In genomic region chr12:124682425-124683329, GRCh38 we compare ENCODE assay signal across 14 cellular contexts.
DNase-seq lines count a peak whose midpoint lies in the region; ATAC-seq, FAIRE-seq and TF ChIP-seq lines count a peak whose summit lies in the region.
"Had no signal": no experiment of that assay in that cellular context is flagged by ENCODE, and none has a peak within 500 bp of the region (broad histone marks: within the 10 kb centered on the region; RNA-seq: fewer than 3 reads in every experiment).

No MANE protein-coding gene starts in this region.

- intact Hi-C loops in upper lobe of right lung (cut with DNase I) (no loop called here), natural killer cell (cut with micrococcal nuclease) (no loop called here)
- intact Hi-C loops in activated CD4-positive, alpha-beta T cell treated with anti-CD3 and anti-CD28 coated beads for 36 hours (cut with DNase I, micrococcal nuclease) = no loop called here

- no peak for FAIRE-seq in H1 (lab: Jason Lieb, UNC)

- peak overlapping the region; percentile 68; the same call in 1 of the 2 replicates for H2BK12ac ChIP-seq in H1 (ENCODE audit: low read depth, low read length)

- H2BK15ac ChIP-seq in H1 (ENCODE audit: low read length) = 0 out of 2 replicates have a peak overlapping the region, but pooled peaks have one; percentile 46

- H2AFZ ChIP-seq in H1 (ENCODE audit: low read length) = no peak overlapping the region

- peaks cover 0 to 3% (median 2%) of the 10 kb centered on the region in 4 experiments; a peak in 3 of 7 replicates for H3K4me1 ChIP-seq in H1 (replicated peaks in 1 of 4; ENCODE audit: control insufficient read depth in 3 of 4, insufficient read depth in 4 of 4, low read length in 3 of 4)
- peaks cover 20 to 65% of the 10 kb centered on the region in 2 donors for H3K4me1 ChIP-seq in muscle layer of duodenum (ENCODE audit: control insufficient read depth in 1 of 2, insufficient read depth in 2 of 2, low read length in 2 of 2)
- H3K4me1 ChIP-seq in upper lobe of right lung = peaks cover 72% of the 10 kb centered on the region

- ATAC-seq in upper lobe of right lung (peak; percentile 53), natural killer cell (no peak)
- ATAC-seq in activated CD4-positive, alpha-beta T cell treated with anti-CD3 and anti-CD28 coated beads for 36 hours = no peak
- no peak for ATAC-seq in effector memory CD8-positive, alpha-beta T cell (replicated peaks)

- H3K79me2 ChIP-seq in H1 (ENCODE audit: control insufficient read depth in 1 of 2, insufficient read depth in 2 of 2, low read length in 2 of 2) = no peaks in the 10 kb centered on the region

- no peak for TF ChIP-seq RAD21 in H1 (IDR thresholded peaks at IDR 0.05 in 1 of 2, conservative IDR thresholded peaks at IDR 0.05 in 1 of 2; ENCODE audit: low read depth in 2 of 2, low read length in 2 of 2)

- no peaks in the 10 kb centered on the region for H4K20me1 ChIP-seq in H1 (replicated peaks in 1 of 2; ENCODE audit: control insufficient read depth in 1 of 2, insufficient read depth in 2 of 2, low read length in 2 of 2)

- H3K4ac ChIP-seq in H1 (replicated peaks; ENCODE audit: insufficient read length, low read depth, low read length) = peak overlapping the region; percentile 32

- peaks cover 42% of the 10 kb centered on the region for H3K27me3 Mint-ChIP-seq in activated naive CD4-positive, alpha-beta T cell treated with anti-CD3 and anti-CD28 coated beads, Interleukin-2, amount 10 ng/mL, durations not matched to agents 7 days and 5 days
- H3K27me3 Mint-ChIP-seq in natural killer cell (ENCODE audit: low read depth in 2 of 2) = peaks cover 9 to 23% of the 10 kb centered on the region in 2 donors
- peaks cover 5% of the 10 kb centered on the region for H3K27me3 Mint-ChIP-seq in activated CD4-positive, alpha-beta T cell treated with anti-CD3 and anti-CD28 coated beads for 36 hours
- H3K27me3 Mint-ChIP-seq in effector memory CD8-positive, alpha-beta T cell = peaks cover 0 to 39% of the 10 kb centered on the region in 2 donors

- H3K36me3 Mint-ChIP-seq in activated naive CD4-positive, alpha-beta T cell treated with anti-CD3 and anti-CD28 coated beads, Interleukin-2, amount 10 ng/mL, durations not matched to agents 7 days and 5 days = no peaks in the 10 kb centered on the region
- no peaks in the 10 kb centered on the region for H3K36me3 Mint-ChIP-seq in natural killer cell
- H3K36me3 Mint-ChIP-seq in activated CD4-positive, alpha-beta T cell treated with anti-CD3 and anti-CD28 coated beads for 36 hours (ENCODE audit: low read depth) = no peaks in the 10 kb centered on the region
- H3K36me3 Mint-ChIP-seq in effector memory CD8-positive, alpha-beta T cell (ENCODE audit: insufficient read depth) = no peaks in the 10 kb centered on the region

- no peak overlapping the region for H2AK5ac ChIP-seq in H1 (ENCODE audit: low read depth, low read length)

- H3K18ac ChIP-seq in H1 (ENCODE audit: extremely low read depth, low read length) = no peak overlapping the region

- H3K4me2 ChIP-seq in H1 (ENCODE audit: insufficient read depth in 1 of 2, low read depth in 2 of 2, low read length in 2 of 2) = no peak overlapping the region

- DNase-seq in activated naive CD4-positive, alpha-beta T cell treated with anti-CD3 and anti-CD28 coated beads, Interleukin-2, amount 10 ng/mL, durations not matched to agents 7 days and 5 days = no peak
- DNase-seq in activated naive CD4-positive, alpha-beta T cell (lab: John Stamatoyannopoulos, UW) = no peak
- no peak for DNase-seq in H1 (ENCODE audit: low read depth in 1 of 2, low spot score in 2 of 2)
- no peak for DNase-seq in upper lobe of right lung
- no peak for DNase-seq in natural killer cell
- DNase-seq in activated CD4-positive, alpha-beta T cell treated with anti-CD3 and anti-CD28 coated beads for 36 hours = no peak
- no peak for DNase-seq in effector memory CD8-positive, alpha-beta T cell
- DNase-seq: anterior cingulate cortex; DND-41; NCI-H510A; spleen; stimulated activated CD8-positive, alpha-beta memory T cell treated with anti-CD3 and anti-CD28 coated beads, Interleukin-4, amount 100 ng/mL, for 48 hours had no signal

- CTCF ChIA-PET in activated naive CD4-positive, alpha-beta T cell treated with anti-CD3 and anti-CD28 coated beads, Interleukin-2, amount 10 ng/mL, durations not matched to agents 7 days and 5 days (lab: Charles Lee) = interaction anchor here (0.8 kb wide), 1 partner anchor 11 kb away, joined by 3 read pairs; no protein-coding TSS in a partner anchor
- CTCF ChIA-PET in H1 (lab: Charles Lee; ENCODE audit: partially characterized antibody) = interaction anchor here (0.7 to 3.7 kb wide), 17 partner anchors 11 to 181 kb away, joined by 3 to 18 read pairs (median 4); no protein-coding TSS in a partner anchor
- CTCF ChIA-PET in activated CD4-positive, alpha-beta T cell treated with anti-CD3 and anti-CD28 coated beads for 36 hours (lab: Charles Lee) = interaction anchor here (0.6 kb wide), 1 partner anchor 79 kb away, joined by 3 read pairs; no protein-coding TSS in a partner anchor

- peak overlapping the region; percentile 61; the same call in 1 of the 2 replicates for H2BK20ac ChIP-seq in H1 (ENCODE audit: low read length)

- TF ChIP-seq CTCF in H1 (IDR thresholded peaks at IDR 0.05; ENCODE audit: control extremely low read depth in 1 of 3, insufficient read depth in 1 of 3, low read depth in 1 of 3, low read length in 3 of 3) (no peak), upper lobe of right lung (IDR thresholded peaks at IDR 0.05) (no peak), natural killer cell (IDR thresholded peaks at IDR 0.05) (no peak)

- no peak overlapping the region for H3K56ac ChIP-seq in H1 (replicated peaks; ENCODE audit: insufficient read length, low read depth, low read length)

- H3K27ac Mint-ChIP-seq in activated naive CD4-positive, alpha-beta T cell treated with anti-CD3 and anti-CD28 coated beads, Interleukin-2, amount 10 ng/mL, durations not matched to agents 7 days and 5 days = peak overlapping the region; percentile 49
- no peak overlapping the region for H3K27ac Mint-ChIP-seq in natural killer cell
- H3K27ac Mint-ChIP-seq in activated CD4-positive, alpha-beta T cell treated with anti-CD3 and anti-CD28 coated beads for 36 hours = no peak overlapping the region
- H3K27ac Mint-ChIP-seq in effector memory CD8-positive, alpha-beta T cell = no peak overlapping the region

- H3K36me3 ChIP-seq in H1 (ENCODE audit: control insufficient read depth in 2 of 4, insufficient read depth in 4 of 4, low read length in 3 of 4) (no peaks in the 10 kb centered on the region), muscle layer of duodenum (ENCODE audit: control insufficient read depth in 1 of 2, insufficient read depth in 2 of 2, low read length in 2 of 2) (no peaks in the 10 kb centered on the region), upper lobe of right lung (no peaks in the 10 kb centered on the region)
- H3K36me3 ChIP-seq: MG63, spleen had no signal

- H3K9me3 Mint-ChIP-seq in activated naive CD4-positive, alpha-beta T cell treated with anti-CD3 and anti-CD28 coated beads, Interleukin-2, amount 10 ng/mL, durations not matched to agents 7 days and 5 days = no peaks in the 10 kb centered on the region
- H3K9me3 Mint-ChIP-seq in natural killer cell = no peaks in the 10 kb centered on the region
- H3K9me3 Mint-ChIP-seq in activated CD4-positive, alpha-beta T cell treated with anti-CD3 and anti-CD28 coated beads for 36 hours (ENCODE audit: low read depth) = no peaks in the 10 kb centered on the region
- H3K9me3 Mint-ChIP-seq in effector memory CD8-positive, alpha-beta T cell = no peaks in the 10 kb centered on the region

- no peak overlapping the region for H3K14ac ChIP-seq in H1 (ENCODE audit: insufficient read length)

- no peak overlapping the region for H3K27ac ChIP-seq in H1 (ENCODE audit: low read depth, low read length)
- peak overlapping the region; percentile 49 for H3K27ac ChIP-seq in muscle layer of duodenum (ENCODE audit: low read length)
- H3K27ac ChIP-seq in upper lobe of right lung = peak overlapping the region; percentile 61

- H2BK120ac ChIP-seq in H1 (replicated peaks; ENCODE audit: low read depth, low read length) = no peak overlapping the region

- H3K23me2 ChIP-seq in H1 (ENCODE audit: low read depth, low read length) = no peaks in the 10 kb centered on the region

- no peaks in the 10 kb centered on the region; a peak in 1 of 4 replicates for H3K9me3 ChIP-seq in H1 (ENCODE audit: insufficient read depth in 2 of 2, low read depth in 1 of 2, low read length in 1 of 2)
- no peaks in the 10 kb centered on the region for H3K9me3 ChIP-seq in muscle layer of duodenum (ENCODE audit: control insufficient read depth in 1 of 2, low read length in 2 of 2)
- H3K9me3 ChIP-seq in upper lobe of right lung = no peaks in the 10 kb centered on the region
- H3K9me3 ChIP-seq: MG63, spleen had no signal

- H3K23ac ChIP-seq in H1 (ENCODE audit: insufficient read length) = no peak overlapping the region

- TF ChIP-seq EP300 in H1 (IDR thresholded peaks at IDR 0.05; ENCODE audit: borderline replicate concordance in 1 of 2, low read depth in 2 of 2, low read length in 2 of 2) = no peak

- WGBS in H1 (ENCODE audit: extremely low coverage in 1 of 2, insufficient coverage in 1 of 2, insufficient read length in 1 of 2, insufficient replicate concordance in 2 of 2, low coverage in 1 of 2, low lambda C conversion rate in 2 of 2, missing lambda C conversion rate in 1 of 2), 2 experiments = 92% methylated on average over 20 of the region's 20 CpGs; no CpG with 5 or more reads in 1 of the 2 experiments

- H2BK5ac ChIP-seq in H1 (ENCODE audit: low read depth, low read length) = no peak overlapping the region

- POLR2A ChIA-PET in H1 (lab: Charles Lee; ENCODE audit: partially characterized antibody) = interaction anchor here (1.0 kb wide), 1 partner anchor 11 kb away, joined by 4 read pairs; no protein-coding TSS in a partner anchor
- POLR2A ChIA-PET in activated CD4-positive, alpha-beta T cell treated with anti-CD3 and anti-CD28 coated beads for 36 hours (lab: Charles Lee) = no interaction called here

- peak overlapping the region; percentile 83 for H4K91ac ChIP-seq in H1 (replicated peaks; ENCODE audit: insufficient read length, low read length)

- H3K79me1 ChIP-seq in H1 (ENCODE audit: low read depth, low read length) = no peaks in the 10 kb centered on the region

- H3K9ac ChIP-seq in H1 (replicated peaks in 1 of 4; ENCODE audit: extremely low read depth in 1 of 4, low read depth in 3 of 4, low read length in 3 of 4) = no peak overlapping the region

- H4K5ac ChIP-seq in H1 (ENCODE audit: insufficient read length, low read depth, low read length) = no peak overlapping the region

- H3K27me3 ChIP-seq in H1 (replicated peaks in 1 of 4; ENCODE audit: control insufficient read depth in 3 of 4, extremely low read depth in 1 of 4, insufficient read depth in 3 of 4, low read length in 3 of 4) = no peaks in the 10 kb centered on the region
- no peaks in the 10 kb centered on the region for H3K27me3 ChIP-seq in muscle layer of duodenum (ENCODE audit: low read depth, low read length)
- H3K27me3 ChIP-seq in upper lobe of right lung = no peaks in the 10 kb centered on the region
- H3K27me3 ChIP-seq: MG63, spleen had no signal

- H3K4me3 Mint-ChIP-seq in activated naive CD4-positive, alpha-beta T cell treated with anti-CD3 and anti-CD28 coated beads, Interleukin-2, amount 10 ng/mL, durations not matched to agents 7 days and 5 days = no peak overlapping the region
- no peak overlapping the region for H3K4me3 Mint-ChIP-seq in natural killer cell
- H3K4me3 Mint-ChIP-seq in activated CD4-positive, alpha-beta T cell treated with anti-CD3 and anti-CD28 coated beads for 36 hours = no peak overlapping the region
- H3K4me3 Mint-ChIP-seq in effector memory CD8-positive, alpha-beta T cell = no peak overlapping the region

- H3K4me3 ChIP-seq in H1 (ENCODE audit: extremely low read depth in 1 of 4, insufficient read depth in 2 of 4, low read depth in 3 of 4, low read length in 4 of 4) (no peak overlapping the region), muscle layer of duodenum (ENCODE audit: low read depth in 1 of 2, low read length in 2 of 2) (no peak overlapping the region), upper lobe of right lung (no peak overlapping the region)
- H3K4me3 ChIP-seq: MG63, spleen had no signal

- H4K8ac ChIP-seq in H1 (ENCODE audit: extremely low read depth, insufficient read depth, low read length) = 0 out of 2 replicates have a peak overlapping the region, but pooled peaks have one; percentile 21

- H3K4me1 Mint-ChIP-seq in activated naive CD4-positive, alpha-beta T cell treated with anti-CD3 and anti-CD28 coated beads, Interleukin-2, amount 10 ng/mL, durations not matched to agents 7 days and 5 days = peaks cover 32% of the 10 kb centered on the region
- peaks cover 9 to 13% of the 10 kb centered on the region in 2 donors for H3K4me1 Mint-ChIP-seq in natural killer cell
- H3K4me1 Mint-ChIP-seq in activated CD4-positive, alpha-beta T cell treated with anti-CD3 and anti-CD28 coated beads for 36 hours = peaks cover 21% of the 10 kb centered on the region
- H3K4me1 Mint-ChIP-seq in effector memory CD8-positive, alpha-beta T cell (ENCODE audit: low read depth in 2 of 2) = peaks cover 8 to 13% of the 10 kb centered on the region in 2 donors

- no peak for TF ChIP-seq POLR2A in H1 (IDR thresholded peaks at IDR 0.05; ENCODE audit: control extremely low read depth in 1 of 2, low read depth in 2 of 2, low read length in 2 of 2)
